ENCODE assay signal across 8 cellular contexts in the genomic region with DNA sequence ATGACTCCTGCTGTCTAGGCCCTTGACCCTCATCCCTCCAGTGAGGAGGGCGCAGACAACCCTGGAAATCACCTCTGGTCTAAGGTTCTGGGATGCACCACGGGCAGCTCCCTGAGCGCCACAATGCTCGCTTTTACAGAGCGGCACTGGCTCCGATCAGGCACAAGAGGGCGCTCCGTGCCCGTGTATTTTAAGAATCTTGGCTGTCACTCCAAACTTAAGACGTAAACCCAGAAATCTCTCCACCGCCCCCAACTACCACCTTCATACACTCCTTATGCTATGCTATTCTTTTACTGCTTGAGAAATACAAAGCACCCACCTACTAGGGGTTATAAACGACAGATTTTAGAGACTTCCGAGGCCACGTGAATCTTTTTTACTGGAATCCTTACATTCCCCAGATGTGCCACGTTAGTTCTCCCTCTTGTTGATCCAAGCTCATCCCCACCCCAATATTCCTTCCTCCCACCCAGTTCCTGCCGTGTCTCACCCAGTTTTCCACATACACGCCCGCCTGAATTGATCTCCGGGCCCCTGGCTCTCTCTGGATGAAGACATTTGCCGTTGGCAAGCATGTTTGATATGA.
DNase-seq lines count a peak whose midpoint lies in the region; ATAC-seq and TF ChIP-seq lines count a peak whose summit lies in the region.

No MANE protein-coding gene starts in this region.

- H3K9me2 ChIP-seq in SK-N-SH: no peaks in the 10 kb centered on the region

- no peaks in the 10 kb centered on the region for H3K9me3 ChIP-seq in SK-N-SH

- no peak for TF ChIP-seq EP300 in SK-N-SH (IDR thresholded peaks at IDR 0.05; ENCODE audit: borderline replicate concordance in 1 of 2, low read depth in 1 of 2, low read length in 1 of 2)

- H3K4me1 ChIP-seq in SK-N-SH (ENCODE audit: control insufficient read depth in 1 of 2, insufficient read depth in 2 of 2, low read depth in 1 of 2, low read length in 1 of 2): no peaks in the 10 kb centered on the region; a peak in 1 of 4 replicates

- no peaks in the 10 kb centered on the region for H4K20me1 ChIP-seq in SK-N-SH (ENCODE audit: insufficient read depth)

- POLR2A ChIA-PET in SK-N-SH (lab: Yijun Ruan, JAX): no interaction called here

- no peaks in the 10 kb centered on the region for H3F3A ChIP-seq in SK-N-SH (replicated peaks; ENCODE audit: insufficient read depth)

- TF ChIP-seq CTCF in SK-N-SH (IDR thresholded peaks at IDR 0.05): peak; percentile 71
- TF ChIP-seq CTCF in fibroblast of mammary gland (conservative IDR thresholded peaks at IDR 0.05; ENCODE audit: control insufficient read depth, insufficient read depth, low read depth, low read length): peak; percentile 73

- WGBS in SK-N-SH (ENCODE audit: low lambda C conversion rate): 6% methylated on average over 19 of the region's 20 CpGs

- H3K4me2 ChIP-seq in SK-N-SH: no peak overlapping the region

- TF ChIP-seq RAD21 in SK-N-SH (IDR thresholded peaks at IDR 0.05; ENCODE audit: low read length): peak; percentile 78

- peak overlapping the region in 1 of 2 experiments; percentile 46; a peak in 1 of 4 replicates for H3K4me3 ChIP-seq in SK-N-SH (ENCODE audit: low read depth in 2 of 2, low read length in 1 of 2)
- no peak overlapping the region for H3K4me3 ChIP-seq in fibroblast of mammary gland (ENCODE audit: control insufficient read depth, low read depth, low read length)

- H3K27ac ChIP-seq in SK-N-SH (ENCODE audit: low read depth in 2 of 2, low read length in 1 of 2): no peak overlapping the region

- DNase-seq in C1 segment of cervical spinal cord (lab: John Stamatoyannopoulos, UW) (peak in 10 of 14 donors; percentile 3 to 40 (median 17)), KG1 (lab: John Stamatoyannopoulos, UW) (peak; percentile 2), SK-N-SH (peak; percentile 70), fibroblast of mammary gland (ENCODE audit: low read depth) (peak; percentile 37), occipital lobe (lab: John Stamatoyannopoulos, UW) (peak; percentile 68), NCI-H1436 treated with DMSO at 0.1 percent for 48 hours (lab: John Stamatoyannopoulos, UW) (no peak)
- no peak for DNase-seq in activated effector memory CD4-positive, alpha-beta T cell treated with Interleukin-2 at 50 U/mL for 16 hours

- no peak overlapping the region for H3K9ac ChIP-seq in SK-N-SH

- 0 out of 2 replicates have a peak overlapping the region, but pooled peaks have one; percentile 11 for H2AFZ ChIP-seq in SK-N-SH (ENCODE audit: low read depth)

- CTCF ChIA-PET in SK-N-SH (lab: Yijun Ruan, JAX): interaction anchor here (0.6 to 8.6 kb wide), 43 partner anchors 8 to 1362 kb away, joined by 3 to 114 read pairs (median 4); no protein-coding TSS in a partner anchor

- no peaks in the 10 kb centered on the region for H3K79me2 ChIP-seq in SK-N-SH (ENCODE audit: insufficient read depth)

- ATAC-seq in GM18502 (IDR thresholded peaks at IDR 0.05; ENCODE audit: poor library complexity, unreplicated experiment): peak; percentile 49

- no peaks in the 10 kb centered on the region for H3K36me3 ChIP-seq in SK-N-SH (replicated peaks in 1 of 2; ENCODE audit: control insufficient read depth in 1 of 2, insufficient read depth in 2 of 2, low read length in 1 of 2)

- H3K27me3 ChIP-seq in SK-N-SH (ENCODE audit: insufficient read depth): no peaks in the 10 kb centered on the region

TF ChIP-seq in SK-N-SH, 30 proteins besides CTCF, POLR2A, EP300 and RAD21:
- TF ChIP-seq REST (IDR thresholded peaks at IDR 0.05; ENCODE audit: low read depth, low read length): no peak
- TF ChIP-seq SMC3 (IDR thresholded peaks at IDR 0.05; ENCODE audit: low read depth, low read length): peak; percentile 49; the same call in 1 of the 2 replicates

Comparison
In these comparisons a context has a peak if more than half of its experiments do, and no peak if none do; other contexts are left out.
1. DNase-seq: peak in C1 segment of cervical spinal cord (10 of 14), KG1 (single experiment), SK-N-SH (single experiment), fibroblast of mammary gland (single experiment) and occipital lobe (single experiment); none in activated effector memory CD4-positive, alpha-beta T cell treated with Interleukin-2 at 50 U/mL for 16 hours (single experiment) and NCI-H1436 treated with DMSO at 0.1 percent for 48 hours (single experiment).